Comparison of ENCODE assay signal across 2 cellular contexts in genomic region chr3:89155811-89156210, GRCh38.
TF ChIP-seq lines count a peak whose summit lies in the region.

No MANE protein-coding gene starts in this region.

TF ChIP-seq in GM23338, 12 proteins besides CTCF, POLR2A, EP300 and RAD21:
- TF ChIP-seq ZNF114 (CRISPR knock-in tag; IDR thresholded peaks at IDR 0.05) = no peak
- no peak for TF ChIP-seq JUNB (IDR thresholded peaks at IDR 0.05; ENCODE audit: unreplicated experiment)
- no peak for TF ChIP-seq STAT1 (IDR thresholded peaks at IDR 0.05; ENCODE audit: unreplicated experiment)
- TF ChIP-seq EZH2 (IDR thresholded peaks at IDR 0.05; ENCODE audit: low read depth, unreplicated experiment) = no peak
- no peak for TF ChIP-seq ZNF331 (CRISPR knock-in tag; IDR thresholded peaks at IDR 0.05; ENCODE audit: low read depth)
- TF ChIP-seq NANOG (IDR thresholded peaks at IDR 0.05; ENCODE audit: borderline replicate concordance) = no peak
- no peak for TF ChIP-seq ETS1 (IDR thresholded peaks at IDR 0.05)

TF ChIP-seq in HepG2, 621 proteins besides CTCF, POLR2A, EP300 and RAD21:
- no peak for TF ChIP-seq SKIL (CRISPR knock-in tag; IDR thresholded peaks at IDR 0.05; ENCODE audit: borderline replicate concordance)
- TF ChIP-seq PTBP1 (IDR thresholded peaks at IDR 0.05; ENCODE audit: low read depth, low read length, poor library complexity, severe bottlenecking) = no peak
- no peak for TF ChIP-seq MEIS1 (CRISPR knock-in tag; IDR thresholded peaks at IDR 0.05; ENCODE audit: borderline replicate concordance)
- no peak for TF ChIP-seq CHD4 (IDR thresholded peaks at IDR 0.05; ENCODE audit: borderline replicate concordance, low read length)
- TF ChIP-seq HOXA3 (CRISPR knock-in tag; IDR thresholded peaks at IDR 0.05) = no peak
- no peak for TF ChIP-seq ETV6 (CRISPR knock-in tag; conservative IDR thresholded peaks at IDR 0.05)
- no peak for TF ChIP-seq ZNF703 (CRISPR knock-in tag; IDR thresholded peaks at IDR 0.05; ENCODE audit: borderline replicate concordance)
- no peak for TF ChIP-seq MATR3 (CRISPR knock-in tag; IDR thresholded peaks at IDR 0.05)
- TF ChIP-seq WIZ (CRISPR knock-in tag; IDR thresholded peaks at IDR 0.05) = no peak
- no peak for TF ChIP-seq ZNF652 (CRISPR knock-in tag; IDR thresholded peaks at IDR 0.05; ENCODE audit: borderline replicate concordance, low read depth)
- TF ChIP-seq ZNF556 (CRISPR knock-in tag; IDR thresholded peaks at IDR 0.05; ENCODE audit: borderline replicate concordance) = no peak
- no peak for TF ChIP-seq CCAR2 (optimal IDR thresholded peaks at IDR 0.05; ENCODE audit: low read depth, low read length)
- no peak for TF ChIP-seq HDAC2 (CRISPR knock-in tag; IDR thresholded peaks at IDR 0.05)
- TF ChIP-seq ATF7-NPFF (CRISPR knock-in tag; IDR thresholded peaks at IDR 0.05; ENCODE audit: low read depth) = no peak
- no peak for TF ChIP-seq ZBTB25 (CRISPR knock-in tag; IDR thresholded peaks at IDR 0.05)
- TF ChIP-seq NONO (IDR thresholded peaks at IDR 0.05) = no peak
- no peak for TF ChIP-seq NONO (CRISPR knock-in tag; conservative IDR thresholded peaks at IDR 0.05)
- no peak for TF ChIP-seq ZNF614 (CRISPR knock-in tag; IDR thresholded peaks at IDR 0.05; ENCODE audit: borderline replicate concordance)
